In the genomic region with DNA sequence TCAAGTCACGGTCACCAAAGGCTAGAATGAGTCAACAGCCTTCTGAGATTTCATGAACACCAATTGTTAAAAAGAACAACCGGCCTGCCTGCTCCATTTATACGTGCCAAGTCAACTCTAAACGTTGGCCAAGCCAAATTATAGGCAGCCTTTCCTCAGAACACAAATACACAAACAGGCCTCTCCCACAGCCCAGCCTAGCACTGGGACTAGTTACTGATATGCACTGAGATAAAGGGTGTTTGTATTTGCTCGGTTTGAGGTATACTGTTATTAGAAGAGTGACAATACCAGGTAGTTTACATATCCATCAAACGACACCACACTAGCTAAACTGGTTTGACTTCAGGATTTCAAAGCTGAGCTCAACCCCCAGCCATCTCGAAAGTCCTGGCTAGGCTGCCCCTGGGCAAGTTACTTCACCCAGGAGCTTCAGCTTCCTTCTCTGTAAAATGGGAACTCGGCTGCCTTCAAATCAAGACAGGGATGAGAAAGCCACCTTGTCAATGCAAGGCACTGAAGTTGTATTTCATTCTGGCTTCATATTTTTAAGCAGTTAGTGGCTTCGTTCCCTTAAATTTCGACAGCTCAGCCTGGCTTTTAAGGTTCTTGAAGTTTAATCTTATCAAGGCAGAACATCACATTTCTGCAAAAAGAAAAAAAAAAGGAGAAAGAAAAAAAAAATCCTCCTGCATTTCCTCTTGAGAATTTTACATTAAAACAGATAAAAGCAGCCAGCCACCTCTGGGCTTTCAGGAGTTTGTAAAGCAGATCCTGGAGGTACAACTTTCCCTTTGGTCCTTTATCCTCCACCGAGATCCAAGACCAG, we compare ENCODE assay signal across 8 cellular contexts. TPM values are rescaled to one million over a fixed set of nuclear protein-coding genes. Genes with fewer than 3 reads are reported as not detected.
DNase-seq lines count a peak whose midpoint lies in the region; ATAC-seq, FAIRE-seq and TF ChIP-seq lines count a peak whose summit lies in the region.

No MANE protein-coding gene starts in this region.

- H4K20me1 ChIP-seq in Loucy (ENCODE audit: insufficient read depth, low read length, poor library complexity, severe bottlenecking) (peaks cover 77% of the 10 kb centered on the region), K562 (replicated peaks; ENCODE audit: control insufficient read depth, insufficient read depth, low read length) (peaks cover 40% of the 10 kb centered on the region)

- no peak for ATAC-seq in CD8-positive, alpha-beta T cell
- ATAC-seq in K562 (no peak), GM18498 (IDR thresholded peaks at IDR 0.05; ENCODE audit: unreplicated experiment) (no peak)

- H3K36me3 ChIP-seq in CD8-positive, alpha-beta T cell (ENCODE audit: insufficient read depth, low read length): no peaks in the 10 kb centered on the region
- H3K36me3 ChIP-seq in Loucy (ENCODE audit: insufficient read depth, low read length): peaks cover 32% of the 10 kb centered on the region; the same call in 1 of the 2 replicates
- peaks cover 61% of the 10 kb centered on the region for H3K36me3 ChIP-seq in K562 (ENCODE audit: control insufficient read depth, insufficient read depth, low read length)
- no peaks in the 10 kb centered on the region for H3K36me3 ChIP-seq in mucosa of stomach (ENCODE audit: control insufficient read depth, insufficient read depth, low read length)
- peaks cover 0 to 6% of the 10 kb centered on the region in 2 donors for H3K36me3 ChIP-seq in adrenal gland (replicated peaks in 1 of 2)

- H3K4me3 ChIP-seq in CD8-positive, alpha-beta T cell (ENCODE audit: low read depth, low read length): no peak overlapping the region
- peak overlapping the region; percentile 87 for H3K4me3 ChIP-seq in Loucy (ENCODE audit: low read length, poor library complexity, severe bottlenecking)
- no peak overlapping the region for H3K4me3 ChIP-seq in K562
- H3K4me3 ChIP-seq in mucosa of stomach (ENCODE audit: low read length): no peak overlapping the region
- no peak overlapping the region for H3K4me3 ChIP-seq in adrenal gland

- H3K4me3 Mint-ChIP-seq in CD8-positive, alpha-beta T cell: peak overlapping the region; percentile 74

- BruUV-seq in K562 (replicated peaks; lab: Mats Ljungman, UMichigan): TSS peak; percentile 16

- H3K27me3 Mint-ChIP-seq in CD8-positive, alpha-beta T cell (ENCODE audit: low read depth): no peaks in the 10 kb centered on the region

- H2AFZ ChIP-seq in Loucy (ENCODE audit: low read length) (no peak overlapping the region), K562 (ENCODE audit: low read depth, low read length) (no peak overlapping the region)

- no peaks in the 10 kb centered on the region for H3K27me3 ChIP-seq in CD8-positive, alpha-beta T cell (ENCODE audit: insufficient read depth, low read length)
- no peaks in the 10 kb centered on the region for H3K27me3 ChIP-seq in Loucy (ENCODE audit: insufficient read depth, low read length, poor library complexity, severe bottlenecking)
- H3K27me3 ChIP-seq in K562 (ENCODE audit: control insufficient read depth in 2 of 2, insufficient read depth in 2 of 2, low read length in 2 of 2): no peaks in the 10 kb centered on the region
- peaks cover 3% of the 10 kb centered on the region for H3K27me3 ChIP-seq in mucosa of stomach (ENCODE audit: control insufficient read depth, insufficient read depth, low read length)
- no peaks in the 10 kb centered on the region for H3K27me3 ChIP-seq in adrenal gland

- no peaks in the 10 kb centered on the region for H3K9me3 Mint-ChIP-seq in CD8-positive, alpha-beta T cell

- TF ChIP-seq POLR2A in K562 (conservative IDR thresholded peaks at IDR 0.05): no peak
- TF ChIP-seq POLR2A in adrenal gland (IDR thresholded peaks at IDR 0.05): no peak

- FAIRE-seq in K562 (lab: Jason Lieb, UNC) (peak; percentile 81), RCC 7860 (lab: Jason Lieb, UNC) (no peak)

- H3K4me1 ChIP-seq in CD8-positive, alpha-beta T cell (ENCODE audit: insufficient read depth, low read length): peaks cover 61% of the 10 kb centered on the region
- H3K4me1 ChIP-seq in Loucy (ENCODE audit: insufficient read depth, low read length, poor library complexity, severe bottlenecking) (peaks cover 64% of the 10 kb centered on the region), K562 (replicated peaks in 1 of 2; ENCODE audit: control insufficient read depth in 2 of 2, insufficient read depth in 2 of 2, low read length in 2 of 2) (peaks cover 65 to 78% of the 10 kb centered on the region in 2 experiments), mucosa of stomach (ENCODE audit: control insufficient read depth, insufficient read depth, low read length) (peaks cover 71% of the 10 kb centered on the region), adrenal gland (replicated peaks in 1 of 2) (peaks cover 19 to 58% of the 10 kb centered on the region in 2 donors)

- in situ Hi-C loops in K562 (cut with MboI): no loop called here

- H3K9me2 ChIP-seq in Loucy (replicated peaks; ENCODE audit: low read depth, low read length): no peaks in the 10 kb centered on the region

- WGBS in K562 (ENCODE audit: insufficient coverage, low coverage, missing lambda C conversion rate): 11% methylated on average over 11 of the region's 11 CpGs
- WGBS in adrenal gland, 4 donors: 68 to 80% (median 73%) methylated on average over 11 of the region's 11 CpGs

- DNase-seq in CD8-positive, alpha-beta T cell: no peak
- DNase-seq in K562 (ENCODE audit: extremely low read depth in 1 of 4, low spot score in 3 of 4) (peak in 1 of 4 experiments; percentile 32), adrenal gland (no peak), RCC 7860 (ENCODE audit: low spot score) (no peak), NCI-H187 treated with DMSO at 0.1 percent for 48 hours (lab: John Stamatoyannopoulos, UW) (no peak)

- no peaks in the 10 kb centered on the region; the same call in 1 of the 2 replicates for H3F3A ChIP-seq in Loucy (ENCODE audit: low read depth)

- intact Hi-C loops in CD8-positive, alpha-beta T cell (cut with DNase I, micrococcal nuclease): loop anchor here in 1 of 2 experiments (2.0 to 10.0 kb wide), 2 partner anchors 13 to 239 kb away; no protein-coding TSS in a partner anchor
- intact Hi-C loops in K562 (cut with micrococcal nuclease): no loop called here
- intact Hi-C loops in adrenal gland (cut with DNase I): loop anchor here in 1 of 2 donors (10.0 kb wide), 1 partner anchor 369 kb away; no protein-coding TSS in a partner anchor

- TF ChIP-seq EP300 in K562 (IDR thresholded peaks at IDR 0.05; ENCODE audit: low read length): no peak

- no peaks in the 10 kb centered on the region for H3K9me1 ChIP-seq in K562 (ENCODE audit: control insufficient read depth, insufficient read depth, low read length)

- H3K9ac ChIP-seq in Loucy (ENCODE audit: low read depth, low read length, poor library complexity, severe bottlenecking) (peak overlapping the region; percentile 93), K562 (ENCODE audit: insufficient read depth in 1 of 2, low read depth in 2 of 2, low read length in 2 of 2) (peak overlapping the region; percentile 10 to 47; a peak in 3 of 4 replicates), mucosa of stomach (ENCODE audit: low read length) (peak overlapping the region; percentile 24)

- H3K27ac ChIP-seq in CD8-positive, alpha-beta T cell (ENCODE audit: low read depth, low read length): no peak overlapping the region
- peak overlapping the region; percentile 44 for H3K27ac ChIP-seq in K562 (ENCODE audit: extremely low read depth, low read depth, low read length)
- no peak overlapping the region for H3K27ac ChIP-seq in adrenal gland

- peaks cover 78% of the 10 kb centered on the region for H3K4me1 Mint-ChIP-seq in CD8-positive, alpha-beta T cell (ENCODE audit: low read depth)

- no peak for TF ChIP-seq CTCF in CD8-positive, alpha-beta T cell (IDR thresholded peaks at IDR 0.05)
- TF ChIP-seq CTCF in Loucy (conservative IDR thresholded peaks at IDR 0.05; ENCODE audit: low read length) (no peak), K562 (IDR thresholded peaks at IDR 0.05 in 2 of 3, conservative IDR thresholded peaks at IDR 0.05 in 1 of 3; ENCODE audit: insufficient read depth in 2 of 3, low read depth in 1 of 3, low read length in 3 of 3) (no peak), adrenal gland (IDR thresholded peaks at IDR 0.05) (no peak)

- peak overlapping the region; percentile 60 for H3K27ac Mint-ChIP-seq in CD8-positive, alpha-beta T cell

- CTCF ChIA-PET in CD8-positive, alpha-beta T cell (lab: Charles Lee): interaction anchor here (0.9 to 2.0 kb wide), 3 partner anchors 105 to 631 kb away, joined by 3 to 5 read pairs (median 4); no protein-coding TSS in a partner anchor
- CTCF ChIA-PET in K562 (lab: Yijun Ruan, JAX; ENCODE audit: low intra/inter-chr PET ratio): no interaction called here

- H3K79me2 ChIP-seq in Loucy (ENCODE audit: insufficient read depth, low read length) (peaks cover 91% of the 10 kb centered on the region), K562 (ENCODE audit: control insufficient read depth, insufficient read depth, low read length) (peaks cover 88% of the 10 kb centered on the region)

- no peak; a peak in 1 of 4 replicates for TF ChIP-seq RAD21 in K562 (CRISPR knock-in tag; conservative IDR thresholded peaks at IDR 0.05 in 1 of 2, IDR thresholded peaks at IDR 0.05 in 1 of 2)

- peaks cover 60% of the 10 kb centered on the region for H3K36me3 Mint-ChIP-seq in CD8-positive, alpha-beta T cell

- POLR2A ChIA-PET in CD8-positive, alpha-beta T cell (lab: Charles Lee): interaction anchor here (0.6 to 1.3 kb wide), 2 partner anchors 10 to 313 kb away, joined by 3 read pairs; no protein-coding TSS in a partner anchor
- POLR2A ChIA-PET in K562 (lab: Yijun Ruan, JAX): interaction anchor here (1.2 to 1.9 kb wide), 2 partner anchors 14 to 16 kb away, joined by 3 to 6 read pairs; no protein-coding TSS in a partner anchor

- H3K9me3 ChIP-seq in CD8-positive, alpha-beta T cell (ENCODE audit: low read length): no peaks in the 10 kb centered on the region
- H3K9me3 ChIP-seq in Loucy (ENCODE audit: insufficient read depth, low read depth, low read length): no peaks in the 10 kb centered on the region
- H3K9me3 ChIP-seq in K562 (replicated peaks; ENCODE audit: control insufficient read depth, insufficient read depth, low read depth, low read length): no peaks in the 10 kb centered on the region
- no peaks in the 10 kb centered on the region for H3K9me3 ChIP-seq in mucosa of stomach (ENCODE audit: control insufficient read depth, low read length)
- no peaks in the 10 kb centered on the region for H3K9me3 ChIP-seq in adrenal gland (replicated peaks in 1 of 3)

- H3K4me2 ChIP-seq in Loucy (ENCODE audit: low read depth, low read length, poor library complexity, severe bottlenecking) (peak overlapping the region; percentile 96), K562 (ENCODE audit: insufficient read depth, low read length) (peak overlapping the region; percentile 37)

RNA-seq across cellular contexts. Expression of a gene that starts 4.0 kb away (rescaled TPM):
- total RNA-seq in CD8-positive, alpha-beta T cell: 100 to 1,000 TPM; 198 to 201 TPM
- total RNA-seq in K562 (2011; cell fraction: chromatin; rRNA removed; ENCODE audit: low replicate concordance): 47.5 and 98.2 TPM in 2 replicates
- 56.7 and 69.2 TPM in 2 replicates for total RNA-seq in K562 (2011; cell fraction: nucleolus; rRNA removed)
- 49.1 and 56.6 TPM in 2 replicates for total RNA-seq in K562 (2011; cell fraction: nucleoplasm; rRNA removed)
- total RNA-seq in K562 (2014; rRNA removed) (26.9 and 31.6 TPM in 2 replicates), K562 (2014; rRNA removed; fragmentation: Illumina TruSeq; extraction: Trizol) (13.4 and 14.2 TPM in 2 replicates), K562 (2015; rRNA removed; fragmentation: Illumina TruSeq; extraction: Trizol) (14.1 and 14.3 TPM in 2 replicates), K562 (2021) (78.3 and 84.2 TPM in 2 replicates), adrenal gland (10 to 100 TPM in 7 of 8 donors, 1 to 10 TPM in 1; 6.5 to 73.3 (median 40.4) TPM)
- polyA plus RNA-seq in K562 (2011; rRNA removed) (6.4 and 14.8 TPM in 2 replicates), K562 (2014; fragmentation: Illumina TruSeq; extraction: Trizol) (14.4 and 30.2 TPM in 2 replicates), K562 (2014; fragmentation: Nextera tagmentation; extraction: Ambion mirVana) (1 to 10 TPM; 1.5 to 2.3 TPM), K562 (2014; rRNA removed) (21.1 and 25.2 TPM in 2 replicates), adrenal gland (10 to 100 TPM in 2 of 3 donors, 1 to 10 TPM in 1; 5.5 to 24.9 (median 10.9) TPM)
- 8.4 and 9.7 TPM in 2 replicates for polyA plus RNA-seq in K562 (2011; cell fraction: cytosol; rRNA removed)
- 34.5 and 47.6 TPM in 2 replicates for polyA plus RNA-seq in K562 (2011; cell fraction: nucleus; rRNA removed)
- polyA plus RNA-seq in K562 (2012): 33.7 and 52.9 TPM in 2 replicates
- 32.3 and 47.1 TPM in 2 replicates for polyA minus RNA-seq in K562 (2011; rRNA and poly(A)+ RNA removed)
- 34.6 and 56.1 TPM in 2 replicates for polyA minus RNA-seq in K562 (2011; cell fraction: cytosol; rRNA and poly(A)+ RNA removed)
- 45.1 and 56.8 TPM in 2 replicates for polyA minus RNA-seq in K562 (2011; cell fraction: nucleus; rRNA and poly(A)+ RNA removed)

Comparison
In these comparisons a context has a peak if more than half of its experiments do, and no peak if none do; other contexts are left out.
1. H3K9ac ChIP-seq: peak in every context shown above with its lines; median percentile 93 in Loucy; 28 in K562; 24 in mucosa of stomach.